ENCODE assay signal across 9 cellular contexts in genomic region chr19:1508507-1508856, GRCh38. TPM values are rescaled to one million over a fixed set of nuclear protein-coding genes. Genes with fewer than 3 reads are reported as not detected.
DNase-seq lines count a peak whose midpoint lies in the region; ATAC-seq and TF ChIP-seq lines count a peak whose summit lies in the region.
"Had no signal": no experiment of that assay in that cellular context is flagged by ENCODE, and none has a peak within 500 bp of the region (broad histone marks: within the 10 kb centered on the region; RNA-seq: fewer than 3 reads in every experiment).

No MANE protein-coding gene starts in this region.

- H2BK120ac ChIP-seq in mesenchymal stem cell (ENCODE audit: low read depth, low read length), result no peak overlapping the region

- peak overlapping the region in 1 of 2 experiments; percentile 13 for H2BK12ac ChIP-seq in mesenchymal stem cell (ENCODE audit: low read length in 2 of 2)

- H3K36me3 ChIP-seq in mesenchymal stem cell (ENCODE audit: control insufficient read depth in 1 of 2, insufficient read depth in 2 of 2, low read depth in 1 of 2, low read length in 2 of 2) (peaks cover 0 to 15% of the 10 kb centered on the region in 2 experiments), upper lobe of left lung (no peaks in the 10 kb centered on the region)
- no peaks in the 10 kb centered on the region for H3K36me3 ChIP-seq in CD8-positive, alpha-beta memory T cell (ENCODE audit: insufficient read depth, low read length)

- no peak overlapping the region for H3K27ac Mint-ChIP-seq in activated naive CD8-positive, alpha-beta T cell treated with anti-CD3 and anti-CD28 coated beads for 36 hours
- H3K27ac Mint-ChIP-seq in activated naive CD8-positive, alpha-beta T cell treated with anti-CD3 and anti-CD28 coated beads, Interleukin-2, amount 50 U/mL, for 24 hours, result no peak overlapping the region
- H3K27ac Mint-ChIP-seq in central memory CD8-positive, alpha-beta T cell (ENCODE audit: low read depth), result no peak overlapping the region
- H3K27ac Mint-ChIP-seq in CD8-positive, alpha-beta memory T cell, result peak overlapping the region in 3 of 8 donors; percentile 38 to 72 (median 64)
- no peak overlapping the region for H3K27ac Mint-ChIP-seq in activated T-cell treated with anti-CD3 and anti-CD28 coated beads, Interleukin-2, amount 50 U/mL, for 24 hours

- peak overlapping the region; percentile 29 for H3K4me2 ChIP-seq in mesenchymal stem cell (ENCODE audit: low read length, poor library complexity, severe bottlenecking)

- DNase-seq in activated naive CD8-positive, alpha-beta T cell treated with anti-CD3 and anti-CD28 coated beads for 36 hours, result no peak
- DNase-seq in activated naive CD8-positive, alpha-beta T cell treated with anti-CD3 and anti-CD28 coated beads, Interleukin-2, amount 50 U/mL, for 24 hours, result no peak
- DNase-seq in central memory CD8-positive, alpha-beta T cell (ENCODE audit: low spot score in 2 of 2), result no peak
- DNase-seq in mesenchymal stem cell (no peak), upper lobe of left lung (no peak), NAMALWA (ENCODE audit: low spot score) (no peak)
- DNase-seq in CD8-positive, alpha-beta memory T cell, result no peak
- no peak for DNase-seq in activated T-cell treated with anti-CD3 and anti-CD28 coated beads, Interleukin-2, amount 50 U/mL, for 24 hours

- POLR2A ChIA-PET in CD8-positive, alpha-beta memory T cell (lab: Charles Lee), result no interaction called here

- H3K27ac ChIP-seq in mesenchymal stem cell (ENCODE audit: low read length, poor library complexity, severe bottlenecking) (no peak overlapping the region), upper lobe of left lung (peak overlapping the region in 3 of 4 donors; percentile 59 to 87 (median 74))
- H3K27ac ChIP-seq in CD8-positive, alpha-beta memory T cell (ENCODE audit: low read depth, low read length), result no peak overlapping the region

- 47% methylated on average over 10 of the region's 12 CpGs for WGBS in mesenchymal stem cell
- 30 to 44% methylated on average over 11 of the region's 12 CpGs for WGBS in upper lobe of left lung, 2 donors

- H3K9me3 Mint-ChIP-seq in activated naive CD8-positive, alpha-beta T cell treated with anti-CD3 and anti-CD28 coated beads for 36 hours, result no peaks in the 10 kb centered on the region
- no peaks in the 10 kb centered on the region for H3K9me3 Mint-ChIP-seq in activated naive CD8-positive, alpha-beta T cell treated with anti-CD3 and anti-CD28 coated beads, Interleukin-2, amount 50 U/mL, for 24 hours
- H3K9me3 Mint-ChIP-seq in central memory CD8-positive, alpha-beta T cell, result peaks cover 5% of the 10 kb centered on the region
- no peaks in the 10 kb centered on the region for H3K9me3 Mint-ChIP-seq in CD8-positive, alpha-beta memory T cell
- H3K9me3 Mint-ChIP-seq in activated T-cell treated with anti-CD3 and anti-CD28 coated beads, Interleukin-2, amount 50 U/mL, for 24 hours, result no peaks in the 10 kb centered on the region

- peak overlapping the region in 1 of 2 experiments; percentile 29 for H3K4ac ChIP-seq in mesenchymal stem cell (ENCODE audit: low read depth in 1 of 2, low read length in 2 of 2)

- no peak overlapping the region for H2AK5ac ChIP-seq in mesenchymal stem cell (ENCODE audit: low read length, severe bottlenecking)

- H4K8ac ChIP-seq in mesenchymal stem cell (ENCODE audit: low read length), result peak overlapping the region; percentile 8

- ATAC-seq in activated naive CD8-positive, alpha-beta T cell treated with anti-CD3 and anti-CD28 coated beads, Interleukin-2, amount 50 U/mL, for 24 hours, result no peak
- no peak for ATAC-seq in central memory CD8-positive, alpha-beta T cell (replicated peaks; ENCODE audit: extremely low read depth, poor library complexity, severe bottlenecking)
- ATAC-seq in upper lobe of left lung (ENCODE audit: low FRiP score in 2 of 2), result no peak

- peak overlapping the region; percentile 16 for H3K4me3 Mint-ChIP-seq in activated naive CD8-positive, alpha-beta T cell treated with anti-CD3 and anti-CD28 coated beads for 36 hours
- H3K4me3 Mint-ChIP-seq in activated naive CD8-positive, alpha-beta T cell treated with anti-CD3 and anti-CD28 coated beads, Interleukin-2, amount 50 U/mL, for 24 hours, result no peak overlapping the region
- peak overlapping the region; percentile 31 for H3K4me3 Mint-ChIP-seq in central memory CD8-positive, alpha-beta T cell
- H3K4me3 Mint-ChIP-seq in CD8-positive, alpha-beta memory T cell, result peak overlapping the region in 3 of 7 donors; percentile 28 to 39 (median 33)
- H3K4me3 Mint-ChIP-seq in activated T-cell treated with anti-CD3 and anti-CD28 coated beads, Interleukin-2, amount 50 U/mL, for 24 hours, result no peak overlapping the region

- no peak for TF ChIP-seq CTCF in upper lobe of left lung (IDR thresholded peaks at IDR 0.05)

- H3K9ac ChIP-seq in mesenchymal stem cell (ENCODE audit: low read length), result no peak overlapping the region

- CTCF ChIA-PET in CD8-positive, alpha-beta memory T cell (lab: Charles Lee), result no interaction called here

- peaks cover 8% of the 10 kb centered on the region for H3K79me1 ChIP-seq in mesenchymal stem cell (replicated peaks; ENCODE audit: low read length, poor library complexity, severe bottlenecking)

- peak overlapping the region in 1 of 2 experiments; percentile 61 for H3K23ac ChIP-seq in mesenchymal stem cell (ENCODE audit: low read length in 2 of 2)

- peaks cover 11% of the 10 kb centered on the region for H3K4me1 Mint-ChIP-seq in activated naive CD8-positive, alpha-beta T cell treated with anti-CD3 and anti-CD28 coated beads for 36 hours
- H3K4me1 Mint-ChIP-seq in activated naive CD8-positive, alpha-beta T cell treated with anti-CD3 and anti-CD28 coated beads, Interleukin-2, amount 50 U/mL, for 24 hours, result peaks cover 22% of the 10 kb centered on the region
- H3K4me1 Mint-ChIP-seq in central memory CD8-positive, alpha-beta T cell, result peaks cover 19% of the 10 kb centered on the region
- H3K4me1 Mint-ChIP-seq in CD8-positive, alpha-beta memory T cell, result peaks cover 16 to 21% (median 18%) of the 10 kb centered on the region in 3 donors
- H3K4me1 Mint-ChIP-seq in activated T-cell treated with anti-CD3 and anti-CD28 coated beads, Interleukin-2, amount 50 U/mL, for 24 hours (ENCODE audit: low read depth), result peaks cover 27% of the 10 kb centered on the region

- no peak overlapping the region for H2BK5ac ChIP-seq in mesenchymal stem cell (ENCODE audit: low read depth, low read length, poor library complexity, severe bottlenecking)

- no peak overlapping the region for H2BK15ac ChIP-seq in mesenchymal stem cell (ENCODE audit: low read depth, poor library complexity, severe bottlenecking)

- peaks cover 28% of the 10 kb centered on the region for H3K4me1 ChIP-seq in mesenchymal stem cell (ENCODE audit: control insufficient read depth, insufficient read depth, low read depth, low read length)
- peaks cover 15 to 32% (median 24%) of the 10 kb centered on the region in 4 donors for H3K4me1 ChIP-seq in upper lobe of left lung
- H3K4me1 ChIP-seq in CD8-positive, alpha-beta memory T cell (ENCODE audit: insufficient read depth, low read length), result peaks cover 18% of the 10 kb centered on the region

- peaks cover 9 to 44% of the 10 kb centered on the region in 2 experiments for H3K27me3 ChIP-seq in mesenchymal stem cell (ENCODE audit: control insufficient read depth in 1 of 2, insufficient read depth in 1 of 2, low read length in 2 of 2)
- peaks cover 0 to 31% (median 13%) of the 10 kb centered on the region in 4 donors for H3K27me3 ChIP-seq in upper lobe of left lung
- peaks cover 6% of the 10 kb centered on the region for H3K27me3 ChIP-seq in CD8-positive, alpha-beta memory T cell (ENCODE audit: insufficient read depth, low read length, poor library complexity, severe bottlenecking)

- H3K18ac ChIP-seq in mesenchymal stem cell (ENCODE audit: low read depth in 1 of 2, low read length in 2 of 2), result peak overlapping the region in 1 of 2 experiments; percentile 89

- no peak overlapping the region for H3K14ac ChIP-seq in mesenchymal stem cell (ENCODE audit: low read length in 2 of 2)

- no peak overlapping the region for H4K91ac ChIP-seq in mesenchymal stem cell (ENCODE audit: low read length)

- no peak overlapping the region for H2AFZ ChIP-seq in mesenchymal stem cell (ENCODE audit: low read depth, low read length)

- TF ChIP-seq EP300 in upper lobe of left lung (IDR thresholded peaks at IDR 0.05), result no peak

- no peaks in the 10 kb centered on the region for H3K36me3 Mint-ChIP-seq in activated naive CD8-positive, alpha-beta T cell treated with anti-CD3 and anti-CD28 coated beads for 36 hours
- H3K36me3 Mint-ChIP-seq in activated naive CD8-positive, alpha-beta T cell treated with anti-CD3 and anti-CD28 coated beads, Interleukin-2, amount 50 U/mL, for 24 hours (ENCODE audit: low read depth), result peaks cover 2% of the 10 kb centered on the region
- H3K36me3 Mint-ChIP-seq in central memory CD8-positive, alpha-beta T cell (ENCODE audit: insufficient read depth), result peaks cover 4% of the 10 kb centered on the region
- H3K36me3 Mint-ChIP-seq in CD8-positive, alpha-beta memory T cell, result no peaks in the 10 kb centered on the region
- peaks cover 4% of the 10 kb centered on the region for H3K36me3 Mint-ChIP-seq in activated T-cell treated with anti-CD3 and anti-CD28 coated beads, Interleukin-2, amount 50 U/mL, for 24 hours (ENCODE audit: low read depth)

- H3K9me3 ChIP-seq in mesenchymal stem cell (ENCODE audit: control insufficient read depth, low read length), result no peaks in the 10 kb centered on the region
- peaks cover 0 to 4% (median 0%) of the 10 kb centered on the region in 4 donors for H3K9me3 ChIP-seq in upper lobe of left lung
- H3K9me3 ChIP-seq in CD8-positive, alpha-beta memory T cell (ENCODE audit: low read length), result no peaks in the 10 kb centered on the region

- no peak for TF ChIP-seq POLR2A in upper lobe of left lung (IDR thresholded peaks at IDR 0.05)

- peak overlapping the region; percentile 16 to 61 for H3K4me3 ChIP-seq in mesenchymal stem cell (ENCODE audit: insufficient read depth in 1 of 2, low read depth in 1 of 2, low read length in 2 of 2)
- peak overlapping the region in 3 of 4 donors; percentile 46 to 52 (median 46) for H3K4me3 ChIP-seq in upper lobe of left lung
- H3K4me3 ChIP-seq in CD8-positive, alpha-beta memory T cell (ENCODE audit: low read length), result no peak overlapping the region

- H3K27me3 Mint-ChIP-seq in activated naive CD8-positive, alpha-beta T cell treated with anti-CD3 and anti-CD28 coated beads for 36 hours, result peaks cover 48% of the 10 kb centered on the region
- peaks cover 21% of the 10 kb centered on the region for H3K27me3 Mint-ChIP-seq in activated naive CD8-positive, alpha-beta T cell treated with anti-CD3 and anti-CD28 coated beads, Interleukin-2, amount 50 U/mL, for 24 hours
- H3K27me3 Mint-ChIP-seq in central memory CD8-positive, alpha-beta T cell, result no peaks in the 10 kb centered on the region
- H3K27me3 Mint-ChIP-seq in CD8-positive, alpha-beta memory T cell, result peaks cover 15 to 34% of the 10 kb centered on the region in 2 donors
- H3K27me3 Mint-ChIP-seq in activated T-cell treated with anti-CD3 and anti-CD28 coated beads, Interleukin-2, amount 50 U/mL, for 24 hours, result peaks cover 6% of the 10 kb centered on the region

RNA-seq across cellular contexts. Expression of gene ADAMTSL5, which starts 4.3 kb away (rescaled TPM):
- total RNA-seq in activated naive CD8-positive, alpha-beta T cell treated with anti-CD3 and anti-CD28 coated beads for 36 hours, result 1 to 10 TPM; 1.1 to 1.5 TPM
- 10.8 TPM for polyA plus RNA-seq in mesenchymal stem cell (2013, experiment 1 of 2)
- 8.4 TPM for polyA plus RNA-seq in mesenchymal stem cell (2013, experiment 2 of 2)
- total RNA-seq in upper lobe of left lung, result 10 to 100 TPM in 1 of 6 donors, 1 to 10 TPM in 4, under 1 TPM in 1; 0.89 to 11.5 (median 4.9) TPM
- 1 to 10 TPM; 2.3 to 2.7 TPM for total RNA-seq in CD8-positive, alpha-beta memory T cell
- 1.0 TPM for polyA plus RNA-seq in CD8-positive, alpha-beta memory T cell

RNA-seq across cellular contexts. Expression of gene PLK5, which starts 15.4 kb away (rescaled TPM):
- not detected for total RNA-seq in activated naive CD8-positive, alpha-beta T cell treated with anti-CD3 and anti-CD28 coated beads for 36 hours
- polyA plus RNA-seq in mesenchymal stem cell (2013, experiment 1 of 2), result not detected
- not detected for polyA plus RNA-seq in mesenchymal stem cell (2013, experiment 2 of 2)
- not detected for total RNA-seq in upper lobe of left lung
- not detected for total RNA-seq in CD8-positive, alpha-beta memory T cell
- polyA plus RNA-seq in CD8-positive, alpha-beta memory T cell, result not detected
- total RNA-seq: glomerular endothelial cell had no signal

RNA-seq across cellular contexts. Expression of gene REEP6, which starts 17.5 kb away (rescaled TPM):
- 1 to 10 TPM; 1.3 to 1.8 TPM for total RNA-seq in activated naive CD8-positive, alpha-beta T cell treated with anti-CD3 and anti-CD28 coated beads for 36 hours
- 3.1 TPM for polyA plus RNA-seq in mesenchymal stem cell (2013, experiment 1 of 2)
- polyA plus RNA-seq in mesenchymal stem cell (2013, experiment 2 of 2), result 3.7 TPM
- 1 to 10 TPM; 2.0 to 7.8 (median 3.1) TPM for total RNA-seq in upper lobe of left lung
- total RNA-seq in CD8-positive, alpha-beta memory T cell, result 1 to 10 TPM; 1.8 to 2.0 TPM
- 4.5 TPM for polyA plus RNA-seq in CD8-positive, alpha-beta memory T cell

RNA-seq across cellular contexts. Expression of gene PCSK4, which starts 18.3 kb away (rescaled TPM):
- 1 to 10 TPM; 1.5 to 1.7 TPM for total RNA-seq in activated naive CD8-positive, alpha-beta T cell treated with anti-CD3 and anti-CD28 coated beads for 36 hours
- polyA plus RNA-seq in mesenchymal stem cell (2013, experiment 1 of 2), result 2.0 TPM
- 1.4 TPM for polyA plus RNA-seq in mesenchymal stem cell (2013, experiment 2 of 2)
- total RNA-seq in upper lobe of left lung, result 10 to 100 TPM in 2 of 6 donors, 1 to 10 TPM in 4; 2.7 to 47.1 (median 6.8) TPM
- total RNA-seq in CD8-positive, alpha-beta memory T cell, result 1 to 10 TPM; 1.0 to 1.3 TPM
- 1.0 TPM for polyA plus RNA-seq in CD8-positive, alpha-beta memory T cell

RNA-seq across cellular contexts. Expression of gene C19orf25, which starts 29.5 kb away (rescaled TPM):
- 10 to 100 TPM; 27.0 to 28.7 TPM for total RNA-seq in activated naive CD8-positive, alpha-beta T cell treated with anti-CD3 and anti-CD28 coated beads for 36 hours
- 19.7 TPM for polyA plus RNA-seq in mesenchymal stem cell (2013, experiment 1 of 2)
- polyA plus RNA-seq in mesenchymal stem cell (2013, experiment 2 of 2), result 19.4 TPM
- 10 to 100 TPM; 27.2 to 82.8 (median 37.5) TPM for total RNA-seq in upper lobe of left lung
- total RNA-seq in CD8-positive, alpha-beta memory T cell, result 10 to 100 TPM; 36.9 to 41.4 TPM
- 56.7 TPM for polyA plus RNA-seq in CD8-positive, alpha-beta memory T cell

Comparison
In these comparisons a context has a peak if more than half of its experiments do, and no peak if none do; other contexts are left out.
1. H3K4me3 Mint-ChIP-seq: peak in activated naive CD8-positive, alpha-beta T cell treated with anti-CD3 and anti-CD28 coated beads for 36 hours (single experiment) and central memory CD8-positive, alpha-beta T cell (single experiment); none in activated naive CD8-positive, alpha-beta T cell treated with anti-CD3 and anti-CD28 coated beads, Interleukin-2, amount 50 U/mL, for 24 hours (single experiment) and activated T-cell treated with anti-CD3 and anti-CD28 coated beads, Interleukin-2, amount 50 U/mL, for 24 hours (single experiment).
2. H3K27ac ChIP-seq: peak in upper lobe of left lung (3 of 4); none in mesenchymal stem cell (single experiment) and CD8-positive, alpha-beta memory T cell (single experiment).